ENCODE assay signal across 2 cellular contexts in genomic region chr5:141882594-141883183, GRCh38.
TF ChIP-seq lines count a peak whose summit lies in the region.

No MANE protein-coding gene starts in this region.

TF ChIP-seq in SK-N-SH treated with all-trans-retinoic acid at 6 μM for 48 hours, 23 proteins besides CTCF, POLR2A, EP300 and RAD21 (continued from another document):
- TF ChIP-seq ZNF565 (CRISPR knock-in tag; conservative IDR thresholded peaks at IDR 0.05; ENCODE audit: low read depth) (no peak), BACH2 (CRISPR knock-in tag; IDR thresholded peaks at IDR 0.05; ENCODE audit: borderline replicate concordance) (no peak), CSRNP3 (CRISPR knock-in tag; IDR thresholded peaks at IDR 0.05) (no peak), TSHZ2 (CRISPR knock-in tag; IDR thresholded peaks at IDR 0.05) (no peak), ARNTL (CRISPR knock-in tag; IDR thresholded peaks at IDR 0.05; ENCODE audit: borderline replicate concordance, low read depth) (no peak), RARB (CRISPR knock-in tag; IDR thresholded peaks at IDR 0.05) (no peak), TCF4 (CRISPR knock-in tag; IDR thresholded peaks at IDR 0.05; ENCODE audit: borderline replicate concordance) (no peak), SNAI2 (CRISPR knock-in tag; IDR thresholded peaks at IDR 0.05) (no peak), PATZ1 (CRISPR knock-in tag; IDR thresholded peaks at IDR 0.05; ENCODE audit: borderline replicate concordance) (no peak), ZNF70 (CRISPR knock-in tag; IDR thresholded peaks at IDR 0.05) (no peak), TOX (CRISPR knock-in tag; IDR thresholded peaks at IDR 0.05; ENCODE audit: borderline replicate concordance) (no peak), ISL1 (CRISPR knock-in tag; IDR thresholded peaks at IDR 0.05) (no peak), OSR1 (CRISPR knock-in tag; IDR thresholded peaks at IDR 0.05) (no peak), PPARA (CRISPR knock-in tag; IDR thresholded peaks at IDR 0.05; ENCODE audit: borderline replicate concordance) (no peak), ZC3H10 (CRISPR knock-in tag; IDR thresholded peaks at IDR 0.05) (no peak)

TF ChIP-seq in WTC11, 78 proteins besides CTCF, POLR2A, EP300 and RAD21 (continued from another document):
- TF ChIP-seq AFF4 (CRISPR knock-in tag; IDR thresholded peaks at IDR 0.05; ENCODE audit: borderline replicate concordance) = no peak
- no peak for TF ChIP-seq OVOL2 (CRISPR knock-in tag; IDR thresholded peaks at IDR 0.05; ENCODE audit: borderline replicate concordance)
- no peak for TF ChIP-seq ZNF232 (CRISPR knock-in tag; IDR thresholded peaks at IDR 0.05)
- TF ChIP-seq JUN (CRISPR knock-in tag; IDR thresholded peaks at IDR 0.05) = no peak
- TF ChIP-seq ZMAT4 (CRISPR knock-in tag; IDR thresholded peaks at IDR 0.05) = no peak
- no peak for TF ChIP-seq HMGXB4 (CRISPR knock-in tag; IDR thresholded peaks at IDR 0.05)
- no peak for TF ChIP-seq JAZF1 (CRISPR knock-in tag; IDR thresholded peaks at IDR 0.05)
- TF ChIP-seq ZNF396 (CRISPR knock-in tag; IDR thresholded peaks at IDR 0.05; ENCODE audit: borderline replicate concordance) = no peak
- no peak for TF ChIP-seq E2F4 (CRISPR knock-in tag; IDR thresholded peaks at IDR 0.05; ENCODE audit: borderline replicate concordance, low read depth)
- peak; percentile 73; the same call in 1 of the 2 replicates for TF ChIP-seq ZNF281 (CRISPR knock-in tag; IDR thresholded peaks at IDR 0.05)
- TF ChIP-seq SMAD4 (CRISPR knock-in tag; IDR thresholded peaks at IDR 0.05) = peak; percentile 31; the same call in 1 of the 2 replicates
- no peak for TF ChIP-seq NR2C2 (CRISPR knock-in tag; IDR thresholded peaks at IDR 0.05)
- no peak for TF ChIP-seq TEAD1 (CRISPR knock-in tag; IDR thresholded peaks at IDR 0.05)
- no peak for TF ChIP-seq ATF2 (CRISPR knock-in tag; IDR thresholded peaks at IDR 0.05; ENCODE audit: borderline replicate concordance, low read depth)
